Comparison of ENCODE assay signal across 8 cellular contexts in the genomic region with DNA sequence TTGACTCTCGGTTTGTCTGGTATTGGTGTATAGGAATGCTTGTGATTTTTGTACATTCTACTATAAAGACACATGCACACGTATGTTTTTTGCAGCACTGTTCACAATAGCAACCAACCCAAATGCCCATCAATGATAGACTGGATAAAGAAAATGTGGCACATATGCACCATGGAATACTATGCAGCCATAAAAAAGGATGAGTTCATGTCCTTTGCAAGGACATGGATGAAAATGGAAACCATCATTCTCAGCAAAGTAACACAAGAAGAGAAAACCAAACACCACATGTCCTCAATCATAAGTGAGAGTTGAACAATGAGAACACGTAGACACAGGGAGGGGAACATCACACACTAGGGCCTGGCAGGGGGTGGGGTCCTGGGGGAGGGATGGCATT. TPM values are rescaled to one million over a fixed set of nuclear protein-coding genes. Genes with fewer than 3 reads are reported as not detected.
DNase-seq lines count a peak whose midpoint lies in the region; ATAC-seq and TF ChIP-seq lines count a peak whose summit lies in the region.
"Not testable (repeated sequence)": the region's sequence is repeated elsewhere in the genome, so short reads cannot be mapped to it uniquely, and the experiment has no call there.

No MANE protein-coding gene starts in this region.

- intact Hi-C loops in activated CD4-positive, alpha-beta T cell treated with anti-CD3 and anti-CD28 coated beads, Interleukin-2, amount 10 ng/mL, durations not matched to agents 24 days and 14 days (cut with micrococcal nuclease) = loop anchor here (10.0 kb wide), 1 partner anchor 344 kb away; a partner anchor contains a TSS
- intact Hi-C loops in natural killer cell (cut with micrococcal nuclease) = not testable (repeated sequence)

- not testable (repeated sequence) for H3K9me3 ChIP-seq in CD4-positive, CD25-positive, alpha-beta regulatory T cell (ENCODE audit: control insufficient read depth in 2 of 2, low read length in 2 of 2)

- H3K27me3 ChIP-seq in CD4-positive, CD25-positive, alpha-beta regulatory T cell (ENCODE audit: control insufficient read depth, insufficient read depth, low read length); KMS-11 (ENCODE audit: insufficient read depth, low read depth): not testable (repeated sequence)

- H3K27me3 Mint-ChIP-seq in CD4-positive, CD25-positive, alpha-beta regulatory T cell; activated CD4-positive, alpha-beta T cell treated with anti-CD3 and anti-CD28 coated beads, Interleukin-2, amount 10 ng/mL, durations not matched to agents 24 days and 14 days; activated T-cell treated with anti-CD3 and anti-CD28 coated beads, Interleukin-2, amount 50 U/mL, for 24 hours; activated naive CD4-positive, alpha-beta T cell treated with anti-CD3 and anti-CD28 coated beads, Interleukin-2, amount 50 U/mL, for 24 hours; central memory CD8-positive, alpha-beta T cell; natural killer cell (ENCODE audit: low read depth in 2 of 2): not testable (repeated sequence)
- peaks cover 14% of the 10 kb centered on the region for H3K27me3 Mint-ChIP-seq in type B pancreatic cell

- peaks cover 12% of the 10 kb centered on the region for H3K79me2 ChIP-seq in KMS-11 (ENCODE audit: insufficient read depth, low read depth)

- not testable (repeated sequence) for DNase-seq in CD4-positive, CD25-positive, alpha-beta regulatory T cell; activated CD4-positive, alpha-beta T cell treated with anti-CD3 and anti-CD28 coated beads, Interleukin-2, amount 10 ng/mL, durations not matched to agents 24 days and 14 days; activated T-cell treated with anti-CD3 and anti-CD28 coated beads, Interleukin-2, amount 50 U/mL, for 24 hours; central memory CD8-positive, alpha-beta T cell (ENCODE audit: low spot score in 2 of 2); natural killer cell; type B pancreatic cell (ENCODE audit: extremely low spot score, unreplicated experiment)

- not testable (repeated sequence) for H4K20me1 ChIP-seq in KMS-11 (ENCODE audit: insufficient read depth)

- not testable (repeated sequence) for H3K36me3 ChIP-seq in CD4-positive, CD25-positive, alpha-beta regulatory T cell (ENCODE audit: control insufficient read depth, insufficient read depth, low read length); KMS-11 (ENCODE audit: insufficient read depth)

- H3K27ac Mint-ChIP-seq in CD4-positive, CD25-positive, alpha-beta regulatory T cell = peak overlapping the region; percentile 93 to 95 (median 94)
- H3K27ac Mint-ChIP-seq in activated CD4-positive, alpha-beta T cell treated with anti-CD3 and anti-CD28 coated beads, Interleukin-2, amount 10 ng/mL, durations not matched to agents 24 days and 14 days = peak overlapping the region; percentile 90
- peak overlapping the region; percentile 86 for H3K27ac Mint-ChIP-seq in activated T-cell treated with anti-CD3 and anti-CD28 coated beads, Interleukin-2, amount 50 U/mL, for 24 hours
- H3K27ac Mint-ChIP-seq in activated naive CD4-positive, alpha-beta T cell treated with anti-CD3 and anti-CD28 coated beads, Interleukin-2, amount 50 U/mL, for 24 hours = peak overlapping the region; percentile 91
- H3K27ac Mint-ChIP-seq in central memory CD8-positive, alpha-beta T cell (ENCODE audit: low read depth) = peak overlapping the region; percentile 73
- peak overlapping the region; percentile 86 to 90 for H3K27ac Mint-ChIP-seq in natural killer cell
- H3K27ac Mint-ChIP-seq in type B pancreatic cell = not testable (repeated sequence)

- H3K4me1 ChIP-seq in CD4-positive, CD25-positive, alpha-beta regulatory T cell (ENCODE audit: control insufficient read depth, insufficient read depth, low read length, poor library complexity, severe bottlenecking) = peaks cover 69% of the 10 kb centered on the region
- H3K4me1 ChIP-seq in KMS-11 (ENCODE audit: low read depth, poor library complexity, severe bottlenecking) = peaks cover 81% of the 10 kb centered on the region

- not testable (repeated sequence) for H3K4me3 ChIP-seq in CD4-positive, CD25-positive, alpha-beta regulatory T cell (ENCODE audit: low read depth, low read length); KMS-11 (IDR thresholded peaks at IDR 0.05; ENCODE audit: insufficient read depth, low read depth, low read length)

- H3K27ac ChIP-seq in CD4-positive, CD25-positive, alpha-beta regulatory T cell (ENCODE audit: insufficient read depth, low read length, poor library complexity, severe bottlenecking) = not testable (repeated sequence)
- H3K27ac ChIP-seq in KMS-11 = peak overlapping the region; percentile 100; the same call in 1 of the 2 replicates

- H3K36me3 Mint-ChIP-seq in CD4-positive, CD25-positive, alpha-beta regulatory T cell; activated CD4-positive, alpha-beta T cell treated with anti-CD3 and anti-CD28 coated beads, Interleukin-2, amount 10 ng/mL, durations not matched to agents 24 days and 14 days (ENCODE audit: low read depth); activated naive CD4-positive, alpha-beta T cell treated with anti-CD3 and anti-CD28 coated beads, Interleukin-2, amount 50 U/mL, for 24 hours; central memory CD8-positive, alpha-beta T cell (ENCODE audit: insufficient read depth); natural killer cell; type B pancreatic cell: not testable (repeated sequence)
- peaks cover 14% of the 10 kb centered on the region for H3K36me3 Mint-ChIP-seq in activated T-cell treated with anti-CD3 and anti-CD28 coated beads, Interleukin-2, amount 50 U/mL, for 24 hours (ENCODE audit: low read depth)

- H2AFZ ChIP-seq in KMS-11 (ENCODE audit: low read depth) = not testable (repeated sequence)

- peak overlapping the region; percentile 87 for H3K4me2 ChIP-seq in KMS-11

- not testable (repeated sequence) for TF ChIP-seq CTCF in KMS-11 (conservative IDR thresholded peaks at IDR 0.05; ENCODE audit: low read depth, low read length); natural killer cell (IDR thresholded peaks at IDR 0.05); type B pancreatic cell (conservative IDR thresholded peaks at IDR 0.05)

- ATAC-seq in CD4-positive, CD25-positive, alpha-beta regulatory T cell (ENCODE audit: low read depth in 2 of 2); central memory CD8-positive, alpha-beta T cell (replicated peaks; ENCODE audit: extremely low read depth, poor library complexity, severe bottlenecking); natural killer cell: not testable (repeated sequence)

- H3K9me3 Mint-ChIP-seq in CD4-positive, CD25-positive, alpha-beta regulatory T cell; activated CD4-positive, alpha-beta T cell treated with anti-CD3 and anti-CD28 coated beads, Interleukin-2, amount 10 ng/mL, durations not matched to agents 24 days and 14 days; activated T-cell treated with anti-CD3 and anti-CD28 coated beads, Interleukin-2, amount 50 U/mL, for 24 hours; activated naive CD4-positive, alpha-beta T cell treated with anti-CD3 and anti-CD28 coated beads, Interleukin-2, amount 50 U/mL, for 24 hours; central memory CD8-positive, alpha-beta T cell; natural killer cell; type B pancreatic cell: not testable (repeated sequence)

- H3K4me1 Mint-ChIP-seq in CD4-positive, CD25-positive, alpha-beta regulatory T cell = peaks cover 27 to 90% (median 58%) of the 10 kb centered on the region in 4 donors
- H3K4me1 Mint-ChIP-seq in activated CD4-positive, alpha-beta T cell treated with anti-CD3 and anti-CD28 coated beads, Interleukin-2, amount 10 ng/mL, durations not matched to agents 24 days and 14 days = peaks cover 66% of the 10 kb centered on the region
- peaks cover 82% of the 10 kb centered on the region for H3K4me1 Mint-ChIP-seq in activated T-cell treated with anti-CD3 and anti-CD28 coated beads, Interleukin-2, amount 50 U/mL, for 24 hours (ENCODE audit: low read depth)
- H3K4me1 Mint-ChIP-seq in activated naive CD4-positive, alpha-beta T cell treated with anti-CD3 and anti-CD28 coated beads, Interleukin-2, amount 50 U/mL, for 24 hours = peaks cover 76% of the 10 kb centered on the region
- H3K4me1 Mint-ChIP-seq in central memory CD8-positive, alpha-beta T cell = peaks cover 65% of the 10 kb centered on the region
- H3K4me1 Mint-ChIP-seq in natural killer cell (peaks cover 52 to 54% of the 10 kb centered on the region in 2 donors), type B pancreatic cell (ENCODE audit: unreplicated experiment) (peaks cover 12% of the 10 kb centered on the region)

- peak overlapping the region in 2 of 4 donors; percentile 73 to 87 for H3K4me3 Mint-ChIP-seq in CD4-positive, CD25-positive, alpha-beta regulatory T cell
- H3K4me3 Mint-ChIP-seq in activated CD4-positive, alpha-beta T cell treated with anti-CD3 and anti-CD28 coated beads, Interleukin-2, amount 10 ng/mL, durations not matched to agents 24 days and 14 days = peak overlapping the region; percentile 72
- not testable (repeated sequence) for H3K4me3 Mint-ChIP-seq in activated T-cell treated with anti-CD3 and anti-CD28 coated beads, Interleukin-2, amount 50 U/mL, for 24 hours
- peak overlapping the region; percentile 23 for H3K4me3 Mint-ChIP-seq in activated naive CD4-positive, alpha-beta T cell treated with anti-CD3 and anti-CD28 coated beads, Interleukin-2, amount 50 U/mL, for 24 hours
- H3K4me3 Mint-ChIP-seq in central memory CD8-positive, alpha-beta T cell = peak overlapping the region; percentile 64
- H3K4me3 Mint-ChIP-seq in natural killer cell (peak overlapping the region; percentile 82), type B pancreatic cell (peak overlapping the region; percentile 34)

- H3K9ac ChIP-seq in KMS-11 = not testable (repeated sequence)

RNA-seq across cellular contexts. Expression of a gene that starts 2.4 kb away (rescaled TPM):
- 14.7 TPM for total RNA-seq in CD4-positive, CD25-positive, alpha-beta regulatory T cell
- 1 to 10 TPM; 2.8 to 8.8 (median 4.3) TPM for polyA plus RNA-seq in CD4-positive, CD25-positive, alpha-beta regulatory T cell
- total RNA-seq in activated CD4-positive, alpha-beta T cell treated with anti-CD3 and anti-CD28 coated beads, Interleukin-2, amount 10 ng/mL, durations not matched to agents 24 days and 14 days = 11.0 and 13.6 TPM in 2 replicates
- total RNA-seq in natural killer cell = 10 to 100 TPM; 11.4 to 17.9 (median 17.8) TPM
- total RNA-seq in type B pancreatic cell (ENCODE audit: low replicate concordance) = 6.3 and 11.1 TPM in 2 replicates
